Comparison of ENCODE assay signal across 8 cellular contexts in the genomic region with DNA sequence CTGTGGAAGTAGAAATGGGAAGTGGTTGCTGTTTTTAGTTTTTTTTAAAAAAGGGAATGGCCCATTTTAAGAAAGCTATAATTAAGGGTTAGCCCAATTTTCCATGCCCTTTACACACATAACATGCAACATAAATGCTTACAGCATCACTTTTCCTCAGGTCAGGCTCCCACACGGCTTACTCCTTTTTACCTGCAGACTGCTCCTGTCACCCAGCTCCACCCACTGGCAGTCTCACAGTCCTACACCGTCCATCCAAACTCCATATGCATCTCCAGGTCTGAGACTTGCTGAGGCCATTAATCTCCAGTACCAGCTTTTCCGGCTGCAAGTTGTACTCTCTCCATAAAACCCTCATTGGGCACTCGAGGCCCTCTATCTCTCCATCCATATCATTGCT. TPM values are rescaled to one million over a fixed set of nuclear protein-coding genes. Genes with fewer than 3 reads are reported as not detected.
DNase-seq lines count a peak whose midpoint lies in the region; ATAC-seq, FAIRE-seq and TF ChIP-seq lines count a peak whose summit lies in the region.

No MANE protein-coding gene starts in this region.

- no peaks in the 10 kb centered on the region for H3K36me3 Mint-ChIP-seq in effector memory CD8-positive, alpha-beta T cell (ENCODE audit: insufficient read depth)

- H3K27me3 Mint-ChIP-seq in effector memory CD8-positive, alpha-beta T cell, result peaks cover 6 to 16% of the 10 kb centered on the region in 2 donors

- TF ChIP-seq POLR2A in H54 (IDR thresholded peaks at IDR 0.05; ENCODE audit: low read depth, low read length), result no peak

- no peak overlapping the region for H3K27ac Mint-ChIP-seq in effector memory CD8-positive, alpha-beta T cell

- peak; percentile 14 for DNase-seq in H4 (ENCODE audit: low spot score)
- DNase-seq in NCI-H82 treated with DMSO at 0.1 percent for 48 hours (lab: John Stamatoyannopoulos, UW; ENCODE audit: unreplicated experiment), result peak; percentile 41
- peak; percentile 55 for DNase-seq in iPS-NIHi11 (ENCODE audit: low spot score)
- no peak for DNase-seq in H54 (ENCODE audit: insufficient read length, low spot score)
- DNase-seq in effector memory CD8-positive, alpha-beta T cell, result no peak
- DNase-seq in ecto neural progenitor cell (ENCODE audit: low spot score), result no peak

- FAIRE-seq in H54 (lab: Jason Lieb, UNC), result no peak

- H3K4me1 ChIP-seq in DOHH2 (ENCODE audit: control insufficient read depth, low read length), result no peaks in the 10 kb centered on the region

- H3K36me3 ChIP-seq in DOHH2 (ENCODE audit: control insufficient read depth, low read length), result no peaks in the 10 kb centered on the region

- H3K4me2 ChIP-seq in DOHH2 (ENCODE audit: low read length), result no peak overlapping the region

- no peaks in the 10 kb centered on the region for H4K20me1 ChIP-seq in DOHH2 (ENCODE audit: control insufficient read depth, insufficient read depth, low read depth, low read length)

- no peaks in the 10 kb centered on the region for H3K9me3 ChIP-seq in DOHH2 (ENCODE audit: control insufficient read depth, insufficient read depth, low read length)

- peak; percentile 26 for TF ChIP-seq CTCF in DOHH2 (IDR thresholded peaks at IDR 0.05; ENCODE audit: low read depth, low read length, poor library complexity, severe bottlenecking)

- ATAC-seq in effector memory CD8-positive, alpha-beta T cell (replicated peaks), result no peak
- ATAC-seq in GM21381 (IDR thresholded peaks at IDR 0.05; ENCODE audit: unreplicated experiment), result no peak

- H3K4me1 Mint-ChIP-seq in effector memory CD8-positive, alpha-beta T cell (ENCODE audit: low read depth in 2 of 2), result no peaks in the 10 kb centered on the region

- no peaks in the 10 kb centered on the region for H3K27me3 ChIP-seq in DOHH2 (ENCODE audit: control insufficient read depth, low read length)

- H3K27ac ChIP-seq in DOHH2 (ENCODE audit: low read depth, low read length), result no peak overlapping the region

- H3K9me2 ChIP-seq in DOHH2 (replicated peaks; ENCODE audit: control insufficient read depth, low read length), result no peaks in the 10 kb centered on the region

- no peak overlapping the region for H3K4me3 Mint-ChIP-seq in effector memory CD8-positive, alpha-beta T cell

- H3K9me3 Mint-ChIP-seq in effector memory CD8-positive, alpha-beta T cell, result no peaks in the 10 kb centered on the region

- H3K79me2 ChIP-seq in DOHH2 (ENCODE audit: control insufficient read depth, low read length), result no peaks in the 10 kb centered on the region

- no peak overlapping the region for H3K4me3 ChIP-seq in DOHH2 (ENCODE audit: low read length)

- H3F3A ChIP-seq in DOHH2 (ENCODE audit: control insufficient read depth, insufficient read depth), result no peaks in the 10 kb centered on the region

RNA-seq across cellular contexts. Expression of a gene that starts 19.7 kb away (rescaled TPM):
- 0.04 and 0.10 TPM in 2 replicates for total RNA-seq in H4 (2014; rRNA removed; shearing (Covaris generic))

RNA-seq across cellular contexts. Expression of a gene that starts 38.3 kb away (rescaled TPM):
- total RNA-seq in H4 (2014; rRNA removed; shearing (Covaris generic)), result not detected in 2 replicates

Comparison
In these comparisons a context has a peak if more than half of its experiments do, and no peak if none do; other contexts are left out.
1. DNase-seq: peak in H4 (single experiment), NCI-H82 treated with DMSO at 0.1 percent for 48 hours (single experiment) and iPS-NIHi11 (single experiment); none in H54 (single experiment), effector memory CD8-positive, alpha-beta T cell (0 of 3) and ecto neural progenitor cell (single experiment).